ENCODE assay signal across 24 cellular contexts in genomic region chr7:44705434-44705833, GRCh38.
"Had no signal": no experiment of that assay in that cellular context is flagged by ENCODE, and none has a peak within 500 bp of the region (broad histone marks: within the 10 kb centered on the region; RNA-seq: fewer than 3 reads in every experiment).

No MANE protein-coding gene starts in this region.

- H3K4me1 ChIP-seq: adrenal gland, ascending aorta, colonic mucosa, esophagus muscularis mucosa, prostate gland, stomach, suprapubic skin, tibial nerve, uterus had no signal

- H3K9me3 ChIP-seq: adrenal gland, ascending aorta, colonic mucosa, esophagus muscularis mucosa, heart left ventricle, prostate gland, stomach, suprapubic skin, tibial nerve, uterus had no signal

- DNase-seq: activated CD4-positive, alpha-beta T cell treated with anti-CD3 and anti-CD28 coated beads, Interleukin-2, amount 10 ng/mL, durations not matched to agents 7 days and 5 days; activated naive CD4-positive, alpha-beta T cell; adrenal gland; colonic mucosa; heart left ventricle; left ventricle myocardium superior; mammary epithelial cell; midbrain; stimulated activated CD4-positive, alpha-beta T cell treated with anti-CD3 and anti-CD28 coated beads, Interleukin-4, amount 100 ng/mL, for 24 hours; stomach; SW 1271; T-helper 2 cell; uterus had no signal

- H3K4me3 ChIP-seq: adrenal gland, ascending aorta, colonic mucosa, dorsolateral prefrontal cortex, esophagus muscularis mucosa, heart left ventricle, prostate gland, SK-N-MC, stomach, suprapubic skin, tibial nerve, uterus had no signal

- FAIRE-seq: islet of Langerhans had no signal

- H3K27ac Mint-ChIP-seq: natural killer cell treated with Interleukin-12 subunit alpha and Interleukin-12 subunit beta and Interleukin-15 and Interleukin-18, amount 100 ng/mL, for 72 hours had no signal

- H3K27me3 ChIP-seq: adrenal gland, ascending aorta, colonic mucosa, dorsolateral prefrontal cortex, esophagus muscularis mucosa, heart left ventricle, stomach, suprapubic skin, tibial nerve, uterus had no signal

- H3K36me3 ChIP-seq: uterus had no signal

- H3K9me3 Mint-ChIP-seq: activated CD4-positive, alpha-beta T cell treated with anti-CD3 and anti-CD28 coated beads, Interleukin-2, amount 10 ng/mL, durations not matched to agents 7 days and 5 days; central memory CD8-positive, alpha-beta T cell; natural killer cell treated with Interleukin-12 subunit alpha and Interleukin-12 subunit beta and Interleukin-15 and Interleukin-18, amount 100 ng/mL, for 72 hours had no signal

- H3K27ac ChIP-seq: adrenal gland, ascending aorta, colonic mucosa, dorsolateral prefrontal cortex, esophagus muscularis mucosa, prostate gland, SK-N-MC, stomach, suprapubic skin, tibial nerve, uterus had no signal

- H3K4me1 Mint-ChIP-seq: activated CD4-positive, alpha-beta T cell treated with anti-CD3 and anti-CD28 coated beads, Interleukin-2, amount 10 ng/mL, durations not matched to agents 7 days and 5 days; central memory CD8-positive, alpha-beta T cell had no signal

- H3K27me3 Mint-ChIP-seq: activated CD4-positive, alpha-beta T cell treated with anti-CD3 and anti-CD28 coated beads, Interleukin-2, amount 10 ng/mL, durations not matched to agents 7 days and 5 days; central memory CD8-positive, alpha-beta T cell; natural killer cell treated with Interleukin-12 subunit alpha and Interleukin-12 subunit beta and Interleukin-15 and Interleukin-18, amount 100 ng/mL, for 72 hours had no signal

- H3K4me3 Mint-ChIP-seq: activated CD4-positive, alpha-beta T cell treated with anti-CD3 and anti-CD28 coated beads, Interleukin-2, amount 10 ng/mL, durations not matched to agents 7 days and 5 days; central memory CD8-positive, alpha-beta T cell; natural killer cell treated with Interleukin-12 subunit alpha and Interleukin-12 subunit beta and Interleukin-15 and Interleukin-18, amount 100 ng/mL, for 72 hours had no signal

- ATAC-seq: activated CD4-positive, CD25-positive, alpha-beta regulatory T cell treated with anti-CD3 and anti-CD28 coated beads, Interleukin-2, amount 50 U/mL, for 24 hours; heart left ventricle; left ventricle myocardium superior; natural killer cell treated with Interleukin-12 subunit alpha and Interleukin-12 subunit beta and Interleukin-15 and Interleukin-18, amount 100 ng/mL, for 72 hours had no signal
